ENCODE assay signal across 20 cellular contexts in genomic region chr2:15511686-15512085, GRCh38. TPM values are rescaled to one million over a fixed set of nuclear protein-coding genes. Genes with fewer than 3 reads are reported as not detected.
DNase-seq lines count a peak whose midpoint lies in the region; ATAC-seq and FAIRE-seq lines count a peak whose summit lies in the region.
"Had no signal": no experiment of that assay in that cellular context is flagged by ENCODE, and none has a peak within 500 bp of the region (broad histone marks: within the 10 kb centered on the region; RNA-seq: fewer than 3 reads in every experiment).

No MANE protein-coding gene starts in this region.

- FAIRE-seq in GM19239 (lab: Jason Lieb, UNC): no peak
- FAIRE-seq: A549, D721Med, RCC 7860 had no signal

- ATAC-seq in activated T-cell treated with anti-CD3 and anti-CD28 coated beads, Interleukin-2, amount 50 U/mL, for 72 hours (replicated peaks in 1 of 2): peak; percentile 79 to 91
- peak; percentile 47 for ATAC-seq in HG02798 (IDR thresholded peaks at IDR 0.05; ENCODE audit: poor library complexity, unreplicated experiment)
- peak; percentile 93 for ATAC-seq in stimulated activated effector memory CD8-positive, alpha-beta T cell treated with anti-CD3 and anti-CD28 coated beads, Interleukin-12 subunit alpha, Interleukin-12 subunit beta, amount 100 ng/mL, for 72 hours
- no peak for ATAC-seq in HG02610 (IDR thresholded peaks at IDR 0.05; ENCODE audit: unreplicated experiment)
- ATAC-seq: A549; CD8-positive, alpha-beta T cell; GM23338; Right ventricle myocardium inferior had no signal

- no peaks in the 10 kb centered on the region for H3K4me1 Mint-ChIP-seq in activated T-cell treated with anti-CD3 and anti-CD28 coated beads, Interleukin-2, amount 50 U/mL, for 72 hours (ENCODE audit: low read depth)
- H3K4me1 Mint-ChIP-seq in activated T-cell treated with anti-CD3 and anti-CD28 coated beads, Interleukin-2, amount 50 U/mL, for 24 hours (ENCODE audit: low read depth): no peaks in the 10 kb centered on the region
- H3K4me1 Mint-ChIP-seq in stimulated activated effector memory CD8-positive, alpha-beta T cell treated with anti-CD3 and anti-CD28 coated beads, Interleukin-12 subunit alpha, Interleukin-12 subunit beta, amount 100 ng/mL, for 72 hours: peaks cover 4% of the 10 kb centered on the region

- DNase-seq in activated T-cell treated with anti-CD3 and anti-CD28 coated beads, Interleukin-2, amount 50 U/mL, for 72 hours: no peak
- no peak for DNase-seq in activated T-cell treated with anti-CD3 and anti-CD28 coated beads, Interleukin-2, amount 50 U/mL, for 24 hours
- DNase-seq in M059J (ENCODE audit: low read depth): peak; percentile 0
- no peak for DNase-seq in stimulated activated effector memory CD8-positive, alpha-beta T cell treated with anti-CD3 and anti-CD28 coated beads, Interleukin-12 subunit alpha, Interleukin-12 subunit beta, amount 100 ng/mL, for 72 hours (ENCODE audit: low spot score in 2 of 2)
- no peak for DNase-seq in ureter (ENCODE audit: low spot score)
- DNase-seq in GM19239 (ENCODE audit: insufficient read length, low spot score): no peak
- DNase-seq: CD8-positive, alpha-beta T cell; DMS79; HCEC 1CT; NCI-H1092 treated with DMSO at 0.1 percent for 48 hours; NCI-H187 treated with DMSO at 0.1 percent for 48 hours; NCI-H2171 treated with DMSO at 0.1 percent for 48 hours; NCI-H774 had no signal

- no peak overlapping the region for H3K27ac Mint-ChIP-seq in activated T-cell treated with anti-CD3 and anti-CD28 coated beads, Interleukin-2, amount 50 U/mL, for 72 hours
- no peak overlapping the region for H3K27ac Mint-ChIP-seq in activated T-cell treated with anti-CD3 and anti-CD28 coated beads, Interleukin-2, amount 50 U/mL, for 24 hours
- H3K27ac Mint-ChIP-seq in stimulated activated effector memory CD8-positive, alpha-beta T cell treated with anti-CD3 and anti-CD28 coated beads, Interleukin-12 subunit alpha, Interleukin-12 subunit beta, amount 100 ng/mL, for 72 hours: no peak overlapping the region
- H3K27ac Mint-ChIP-seq: CD8-positive, alpha-beta T cell; GM23338 had no signal

- H3K36me3 Mint-ChIP-seq in activated T-cell treated with anti-CD3 and anti-CD28 coated beads, Interleukin-2, amount 50 U/mL, for 72 hours (ENCODE audit: insufficient read depth in 2 of 2): peaks cover 0 to 11% of the 10 kb centered on the region in 2 donors
- peaks cover 94% of the 10 kb centered on the region for H3K36me3 Mint-ChIP-seq in activated T-cell treated with anti-CD3 and anti-CD28 coated beads, Interleukin-2, amount 50 U/mL, for 24 hours (ENCODE audit: low read depth)
- H3K36me3 Mint-ChIP-seq in stimulated activated effector memory CD8-positive, alpha-beta T cell treated with anti-CD3 and anti-CD28 coated beads, Interleukin-12 subunit alpha, Interleukin-12 subunit beta, amount 100 ng/mL, for 72 hours: peaks cover 68% of the 10 kb centered on the region

- no peaks in the 10 kb centered on the region for H3K27me3 Mint-ChIP-seq in activated T-cell treated with anti-CD3 and anti-CD28 coated beads, Interleukin-2, amount 50 U/mL, for 72 hours (ENCODE audit: low read depth)
- H3K27me3 Mint-ChIP-seq in activated T-cell treated with anti-CD3 and anti-CD28 coated beads, Interleukin-2, amount 50 U/mL, for 24 hours: no peaks in the 10 kb centered on the region

- H3K9me3 Mint-ChIP-seq in activated T-cell treated with anti-CD3 and anti-CD28 coated beads, Interleukin-2, amount 50 U/mL, for 72 hours: no peaks in the 10 kb centered on the region
- no peaks in the 10 kb centered on the region for H3K9me3 Mint-ChIP-seq in activated T-cell treated with anti-CD3 and anti-CD28 coated beads, Interleukin-2, amount 50 U/mL, for 24 hours
- no peaks in the 10 kb centered on the region for H3K9me3 Mint-ChIP-seq in stimulated activated effector memory CD8-positive, alpha-beta T cell treated with anti-CD3 and anti-CD28 coated beads, Interleukin-12 subunit alpha, Interleukin-12 subunit beta, amount 100 ng/mL, for 72 hours
- H3K9me3 Mint-ChIP-seq: CD8-positive, alpha-beta T cell; GM23338 had no signal

- H3K4me3 Mint-ChIP-seq in activated T-cell treated with anti-CD3 and anti-CD28 coated beads, Interleukin-2, amount 50 U/mL, for 72 hours: no peak overlapping the region
- no peak overlapping the region for H3K4me3 Mint-ChIP-seq in activated T-cell treated with anti-CD3 and anti-CD28 coated beads, Interleukin-2, amount 50 U/mL, for 24 hours
- H3K4me3 Mint-ChIP-seq in stimulated activated effector memory CD8-positive, alpha-beta T cell treated with anti-CD3 and anti-CD28 coated beads, Interleukin-12 subunit alpha, Interleukin-12 subunit beta, amount 100 ng/mL, for 72 hours: no peak overlapping the region
- H3K4me3 Mint-ChIP-seq: CD8-positive, alpha-beta T cell; GM23338 had no signal

RNA-seq across cellular contexts. Expression of gene NBAS, which starts 49.4 kb away (rescaled TPM):
- 10 to 100 TPM; 45.9 to 50.8 TPM for total RNA-seq in activated T-cell treated with anti-CD3 and anti-CD28 coated beads, Interleukin-2, amount 50 U/mL, for 72 hours
- total RNA-seq in M059J (2014; rRNA removed; shearing (Covaris generic)): 22.2 and 36.6 TPM in 2 replicates
- total RNA-seq in ureter: 55.1 TPM
